10 cellular contexts compared by ENCODE assay signal in genomic region chr12:76152161-76152807, GRCh38.
DNase-seq lines count a peak whose midpoint lies in the region; ATAC-seq lines count a peak whose summit lies in the region.
"Had no signal": no experiment of that assay in that cellular context is flagged by ENCODE, and none has a peak within 500 bp of the region (broad histone marks: within the 10 kb centered on the region; RNA-seq: fewer than 3 reads in every experiment).

No MANE protein-coding gene starts in this region.

- no peaks in the 10 kb centered on the region for H3K9me3 Mint-ChIP-seq in activated T-cell treated with anti-CD3 and anti-CD28 coated beads, Interleukin-2, amount 50 U/mL, for 4 hours
- H3K9me3 Mint-ChIP-seq in stimulated activated effector memory CD8-positive, alpha-beta T cell treated with anti-CD3 and anti-CD28 coated beads, Interleukin-12 subunit alpha, Interleukin-12 subunit beta, amount 100 ng/mL, for 72 hours, result no peaks in the 10 kb centered on the region
- H3K9me3 Mint-ChIP-seq: brain had no signal

- DNase-seq in activated T-cell treated with anti-CD3 and anti-CD28 coated beads, Interleukin-2, amount 50 U/mL, for 4 hours, result no peak
- no peak for DNase-seq in activated T-cell treated with anti-CD3 and anti-CD28 coated beads for 4 hours
- DNase-seq in MV-4-11 (lab: John Stamatoyannopoulos, UW), result peak; percentile 80
- no peak for DNase-seq in stimulated activated effector memory CD8-positive, alpha-beta T cell treated with anti-CD3 and anti-CD28 coated beads, Interleukin-12 subunit alpha, Interleukin-12 subunit beta, amount 100 ng/mL, for 72 hours (ENCODE audit: low spot score in 2 of 2)
- DNase-seq in NCI-H446 (lab: John Stamatoyannopoulos, UW), result no peak
- no peak for DNase-seq in UCSD-AML1 (lab: John Stamatoyannopoulos, UW; ENCODE audit: unreplicated experiment)
- no peak for DNase-seq in AML-193 (lab: John Stamatoyannopoulos, UW)
- DNase-seq: kidney glomerular epithelial cell had no signal

- peaks cover 9% of the 10 kb centered on the region for H3K4me1 Mint-ChIP-seq in activated T-cell treated with anti-CD3 and anti-CD28 coated beads, Interleukin-2, amount 50 U/mL, for 4 hours (ENCODE audit: low read depth)
- peaks cover 6% of the 10 kb centered on the region for H3K4me1 Mint-ChIP-seq in stimulated activated effector memory CD8-positive, alpha-beta T cell treated with anti-CD3 and anti-CD28 coated beads, Interleukin-12 subunit alpha, Interleukin-12 subunit beta, amount 100 ng/mL, for 72 hours

- no peak overlapping the region for H3K4me3 Mint-ChIP-seq in activated T-cell treated with anti-CD3 and anti-CD28 coated beads, Interleukin-2, amount 50 U/mL, for 4 hours
- no peak overlapping the region for H3K4me3 Mint-ChIP-seq in stimulated activated effector memory CD8-positive, alpha-beta T cell treated with anti-CD3 and anti-CD28 coated beads, Interleukin-12 subunit alpha, Interleukin-12 subunit beta, amount 100 ng/mL, for 72 hours
- H3K4me3 Mint-ChIP-seq: brain had no signal

- H3K27me3 Mint-ChIP-seq in activated T-cell treated with anti-CD3 and anti-CD28 coated beads, Interleukin-2, amount 50 U/mL, for 4 hours (ENCODE audit: low read depth), result no peaks in the 10 kb centered on the region
- H3K27me3 Mint-ChIP-seq: brain had no signal

- H3K36me3 Mint-ChIP-seq in activated T-cell treated with anti-CD3 and anti-CD28 coated beads, Interleukin-2, amount 50 U/mL, for 4 hours (ENCODE audit: insufficient read depth), result no peaks in the 10 kb centered on the region
- no peaks in the 10 kb centered on the region for H3K36me3 Mint-ChIP-seq in stimulated activated effector memory CD8-positive, alpha-beta T cell treated with anti-CD3 and anti-CD28 coated beads, Interleukin-12 subunit alpha, Interleukin-12 subunit beta, amount 100 ng/mL, for 72 hours
- H3K36me3 Mint-ChIP-seq: brain had no signal

- peak; percentile 62 to 67 for ATAC-seq in activated T-cell treated with anti-CD3 and anti-CD28 coated beads, Interleukin-2, amount 50 U/mL, for 4 hours
- ATAC-seq in HG02678 (IDR thresholded peaks at IDR 0.05; ENCODE audit: unreplicated experiment), result peak; percentile 89
- ATAC-seq in stimulated activated effector memory CD8-positive, alpha-beta T cell treated with anti-CD3 and anti-CD28 coated beads, Interleukin-12 subunit alpha, Interleukin-12 subunit beta, amount 100 ng/mL, for 72 hours, result peak; percentile 53

- H3K27ac Mint-ChIP-seq in stimulated activated effector memory CD8-positive, alpha-beta T cell treated with anti-CD3 and anti-CD28 coated beads, Interleukin-12 subunit alpha, Interleukin-12 subunit beta, amount 100 ng/mL, for 72 hours, result no peak overlapping the region
- H3K27ac Mint-ChIP-seq: brain had no signal
